In genomic region chr3:41961750-41962679, GRCh38 we compare ENCODE assay signal across 1 cellular context.
TF ChIP-seq lines count a peak whose summit lies in the region.

ULK4 (minus strand) TSS chr3:41962103; CDS start chr3:41954759, 7,344 bp downstream.

TF ChIP-seq in WTC11, 78 proteins besides CTCF, POLR2A, EP300 and RAD21 (continued from another document):
- TF ChIP-seq, protein P1, sequence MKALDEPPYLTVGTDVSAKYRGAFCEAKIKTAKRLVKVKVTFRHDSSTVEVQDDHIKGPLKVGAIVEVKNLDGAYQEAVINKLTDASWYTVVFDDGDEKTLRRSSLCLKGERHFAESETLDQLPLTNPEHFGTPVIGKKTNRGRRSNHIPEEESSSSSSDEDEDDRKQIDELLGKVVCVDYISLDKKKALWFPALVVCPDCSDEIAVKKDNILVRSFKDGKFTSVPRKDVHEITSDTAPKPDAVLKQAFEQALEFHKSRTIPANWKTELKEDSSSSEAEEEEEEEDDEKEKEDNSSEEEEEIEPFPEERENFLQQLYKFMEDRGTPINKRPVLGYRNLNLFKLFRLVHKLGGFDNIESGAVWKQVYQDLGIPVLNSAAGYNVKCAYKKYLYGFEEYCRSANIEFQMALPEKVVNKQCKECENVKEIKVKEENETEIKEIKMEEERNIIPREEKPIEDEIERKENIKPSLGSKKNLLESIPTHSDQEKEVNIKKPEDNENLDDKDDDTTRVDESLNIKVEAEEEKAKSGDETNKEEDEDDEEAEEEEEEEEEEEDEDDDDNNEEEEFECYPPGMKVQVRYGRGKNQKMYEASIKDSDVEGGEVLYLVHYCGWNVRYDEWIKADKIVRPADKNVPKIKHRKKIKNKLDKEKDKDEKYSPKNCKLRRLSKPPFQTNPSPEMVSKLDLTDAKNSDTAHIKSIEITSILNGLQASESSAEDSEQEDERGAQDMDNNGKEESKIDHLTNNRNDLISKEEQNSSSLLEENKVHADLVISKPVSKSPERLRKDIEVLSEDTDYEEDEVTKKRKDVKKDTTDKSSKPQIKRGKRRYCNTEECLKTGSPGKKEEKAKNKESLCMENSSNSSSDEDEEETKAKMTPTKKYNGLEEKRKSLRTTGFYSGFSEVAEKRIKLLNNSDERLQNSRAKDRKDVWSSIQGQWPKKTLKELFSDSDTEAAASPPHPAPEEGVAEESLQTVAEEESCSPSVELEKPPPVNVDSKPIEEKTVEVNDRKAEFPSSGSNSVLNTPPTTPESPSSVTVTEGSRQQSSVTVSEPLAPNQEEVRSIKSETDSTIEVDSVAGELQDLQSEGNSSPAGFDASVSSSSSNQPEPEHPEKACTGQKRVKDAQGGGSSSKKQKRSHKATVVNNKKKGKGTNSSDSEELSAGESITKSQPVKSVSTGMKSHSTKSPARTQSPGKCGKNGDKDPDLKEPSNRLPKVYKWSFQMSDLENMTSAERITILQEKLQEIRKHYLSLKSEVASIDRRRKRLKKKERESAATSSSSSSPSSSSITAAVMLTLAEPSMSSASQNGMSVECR (CRISPR knock-in tag; IDR thresholded peaks at IDR 0.05; ENCODE audit: borderline replicate concordance): peak; percentile 66; the same call in 1 of the 2 replicates
- TF ChIP-seq, protein P2, sequence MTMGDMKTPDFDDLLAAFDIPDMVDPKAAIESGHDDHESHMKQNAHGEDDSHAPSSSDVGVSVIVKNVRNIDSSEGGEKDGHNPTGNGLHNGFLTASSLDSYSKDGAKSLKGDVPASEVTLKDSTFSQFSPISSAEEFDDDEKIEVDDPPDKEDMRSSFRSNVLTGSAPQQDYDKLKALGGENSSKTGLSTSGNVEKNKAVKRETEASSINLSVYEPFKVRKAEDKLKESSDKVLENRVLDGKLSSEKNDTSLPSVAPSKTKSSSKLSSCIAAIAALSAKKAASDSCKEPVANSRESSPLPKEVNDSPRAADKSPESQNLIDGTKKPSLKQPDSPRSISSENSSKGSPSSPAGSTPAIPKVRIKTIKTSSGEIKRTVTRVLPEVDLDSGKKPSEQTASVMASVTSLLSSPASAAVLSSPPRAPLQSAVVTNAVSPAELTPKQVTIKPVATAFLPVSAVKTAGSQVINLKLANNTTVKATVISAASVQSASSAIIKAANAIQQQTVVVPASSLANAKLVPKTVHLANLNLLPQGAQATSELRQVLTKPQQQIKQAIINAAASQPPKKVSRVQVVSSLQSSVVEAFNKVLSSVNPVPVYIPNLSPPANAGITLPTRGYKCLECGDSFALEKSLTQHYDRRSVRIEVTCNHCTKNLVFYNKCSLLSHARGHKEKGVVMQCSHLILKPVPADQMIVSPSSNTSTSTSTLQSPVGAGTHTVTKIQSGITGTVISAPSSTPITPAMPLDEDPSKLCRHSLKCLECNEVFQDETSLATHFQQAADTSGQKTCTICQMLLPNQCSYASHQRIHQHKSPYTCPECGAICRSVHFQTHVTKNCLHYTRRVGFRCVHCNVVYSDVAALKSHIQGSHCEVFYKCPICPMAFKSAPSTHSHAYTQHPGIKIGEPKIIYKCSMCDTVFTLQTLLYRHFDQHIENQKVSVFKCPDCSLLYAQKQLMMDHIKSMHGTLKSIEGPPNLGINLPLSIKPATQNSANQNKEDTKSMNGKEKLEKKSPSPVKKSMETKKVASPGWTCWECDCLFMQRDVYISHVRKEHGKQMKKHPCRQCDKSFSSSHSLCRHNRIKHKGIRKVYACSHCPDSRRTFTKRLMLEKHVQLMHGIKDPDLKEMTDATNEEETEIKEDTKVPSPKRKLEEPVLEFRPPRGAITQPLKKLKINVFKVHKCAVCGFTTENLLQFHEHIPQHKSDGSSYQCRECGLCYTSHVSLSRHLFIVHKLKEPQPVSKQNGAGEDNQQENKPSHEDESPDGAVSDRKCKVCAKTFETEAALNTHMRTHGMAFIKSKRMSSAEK (CRISPR knock-in tag; IDR thresholded peaks at IDR 0.05; ENCODE audit: borderline replicate concordance): no peak
- TF ChIP-seq ATF1 (CRISPR knock-in tag; IDR thresholded peaks at IDR 0.05) (no peak), TEAD4 (CRISPR knock-in tag; IDR thresholded peaks at IDR 0.05) (no peak), PRRX2 (CRISPR knock-in tag; IDR thresholded peaks at IDR 0.05) (no peak), KAT7 (CRISPR knock-in tag; IDR thresholded peaks at IDR 0.05; ENCODE audit: borderline replicate concordance) (0 out of 2 replicates have a peak, but pooled peaks have one; percentile 6), IRF2 (CRISPR knock-in tag; IDR thresholded peaks at IDR 0.05; ENCODE audit: borderline replicate concordance, low read depth) (no peak), ZNF281 (CRISPR knock-in tag; IDR thresholded peaks at IDR 0.05) (no peak), CBFB (CRISPR knock-in tag; IDR thresholded peaks at IDR 0.05; ENCODE audit: low read depth) (no peak)
TF ChIP-seq in WTC11: peak in this region for 15.
